9 cellular contexts compared by ENCODE assay signal in genomic region chr9:127185931-127186781, GRCh38.
DNase-seq lines count a peak whose midpoint lies in the region; ATAC-seq and FAIRE-seq lines count a peak whose summit lies in the region.
"Had no signal": no experiment of that assay in that cellular context is flagged by ENCODE, and none has a peak within 500 bp of the region (broad histone marks: within the 10 kb centered on the region; RNA-seq: fewer than 3 reads in every experiment).

No MANE protein-coding gene starts in this region.

- no peak overlapping the region for H3K4me3 ChIP-seq in CD4-positive, alpha-beta memory T cell (ENCODE audit: low read length in 2 of 2)

- CTCF ChIA-PET in CD4-positive, alpha-beta memory T cell (lab: Charles Lee; ENCODE audit: partially characterized antibody): interaction anchor here (0.7 to 1.5 kb wide), 3 partner anchors 12 to 246 kb away, joined by 3 to 4 read pairs (median 3); no protein-coding TSS in a partner anchor

- no peaks in the 10 kb centered on the region for H3K36me3 ChIP-seq in CD4-positive, alpha-beta memory T cell (ENCODE audit: insufficient read depth, low read length)

- H3K27ac ChIP-seq in CD4-positive, alpha-beta memory T cell (ENCODE audit: low read depth, low read length): no peak overlapping the region

- H3K27ac Mint-ChIP-seq in stimulated activated effector memory CD8-positive, alpha-beta T cell treated with anti-CD3 and anti-CD28 coated beads, Interleukin-12 subunit alpha, Interleukin-12 subunit beta, amount 100 ng/mL, for 72 hours: peak overlapping the region; percentile 71
- H3K27ac Mint-ChIP-seq in CD4-positive, alpha-beta memory T cell: no peak overlapping the region

- peak; percentile 81 for DNase-seq in HS-5 (ENCODE audit: low read depth)
- DNase-seq in lung microvascular endothelial cell (ENCODE audit: low read depth in 2 of 2): peak; percentile 53 to 85
- DNase-seq in stimulated activated effector memory CD8-positive, alpha-beta T cell treated with anti-CD3 and anti-CD28 coated beads, Interleukin-12 subunit alpha, Interleukin-12 subunit beta, amount 100 ng/mL, for 72 hours (ENCODE audit: low spot score in 2 of 2): no peak
- DNase-seq in NCI-H226: no peak
- DNase-seq in NCI-H1105 (lab: John Stamatoyannopoulos, UW): no peak
- no peak for DNase-seq in NCI-H1048 (lab: John Stamatoyannopoulos, UW)
- DNase-seq in CD4-positive, alpha-beta memory T cell: no peak
- DNase-seq: NCI-H1092 treated with DMSO at 0.1 percent for 48 hours had no signal

- no peaks in the 10 kb centered on the region for H3K9me3 Mint-ChIP-seq in stimulated activated effector memory CD8-positive, alpha-beta T cell treated with anti-CD3 and anti-CD28 coated beads, Interleukin-12 subunit alpha, Interleukin-12 subunit beta, amount 100 ng/mL, for 72 hours
- H3K9me3 Mint-ChIP-seq in CD4-positive, alpha-beta memory T cell: no peaks in the 10 kb centered on the region

- POLR2A ChIA-PET in CD4-positive, alpha-beta memory T cell (lab: Charles Lee; ENCODE audit: partially characterized antibody): no interaction called here

- ATAC-seq in stimulated activated effector memory CD8-positive, alpha-beta T cell treated with anti-CD3 and anti-CD28 coated beads, Interleukin-12 subunit alpha, Interleukin-12 subunit beta, amount 100 ng/mL, for 72 hours: no peak

- intact Hi-C loops in CD4-positive, alpha-beta memory T cell (cut with micrococcal nuclease): no loop called here

- no peaks in the 10 kb centered on the region for H3K36me3 Mint-ChIP-seq in stimulated activated effector memory CD8-positive, alpha-beta T cell treated with anti-CD3 and anti-CD28 coated beads, Interleukin-12 subunit alpha, Interleukin-12 subunit beta, amount 100 ng/mL, for 72 hours
- peaks cover 2 to 10% of the 10 kb centered on the region in 2 donors for H3K36me3 Mint-ChIP-seq in CD4-positive, alpha-beta memory T cell

- H3K27me3 Mint-ChIP-seq in CD4-positive, alpha-beta memory T cell: no peaks in the 10 kb centered on the region

- no peaks in the 10 kb centered on the region for H3K9me3 ChIP-seq in CD4-positive, alpha-beta memory T cell (ENCODE audit: control insufficient read depth in 1 of 2, low read length in 2 of 2)

- peak; percentile 18 for FAIRE-seq in endometrium (lab: Jason Lieb, UNC)

- no peaks in the 10 kb centered on the region for H3K4me1 ChIP-seq in CD4-positive, alpha-beta memory T cell (ENCODE audit: insufficient read depth, low read length)

- H3K4me1 Mint-ChIP-seq in stimulated activated effector memory CD8-positive, alpha-beta T cell treated with anti-CD3 and anti-CD28 coated beads, Interleukin-12 subunit alpha, Interleukin-12 subunit beta, amount 100 ng/mL, for 72 hours: peaks cover 5% of the 10 kb centered on the region
- H3K4me1 Mint-ChIP-seq in CD4-positive, alpha-beta memory T cell: peaks cover 0 to 6% (median 1%) of the 10 kb centered on the region in 4 donors

- no peaks in the 10 kb centered on the region for H3K27me3 ChIP-seq in CD4-positive, alpha-beta memory T cell (ENCODE audit: insufficient read depth, low read length)

- no peak overlapping the region for H3K4me3 Mint-ChIP-seq in stimulated activated effector memory CD8-positive, alpha-beta T cell treated with anti-CD3 and anti-CD28 coated beads, Interleukin-12 subunit alpha, Interleukin-12 subunit beta, amount 100 ng/mL, for 72 hours
- no peak overlapping the region for H3K4me3 Mint-ChIP-seq in CD4-positive, alpha-beta memory T cell

Comparison
In these comparisons a context has a peak if more than half of its experiments do, and no peak if none do; other contexts are left out.
1. DNase-seq: peak in HS-5 (single experiment) and lung microvascular endothelial cell (2 of 2); none in stimulated activated effector memory CD8-positive, alpha-beta T cell treated with anti-CD3 and anti-CD28 coated beads, Interleukin-12 subunit alpha, Interleukin-12 subunit beta, amount 100 ng/mL, for 72 hours (0 of 2), NCI-H226 (single experiment), NCI-H1105 (single experiment), NCI-H1048 (single experiment) and CD4-positive, alpha-beta memory T cell (0 of 5).